In genomic region chr5:131795128-131795719, GRCh38 we compare ENCODE assay signal across 8 cellular contexts. TPM values are rescaled to one million over a fixed set of nuclear protein-coding genes. Genes with fewer than 3 reads are reported as not detected.
DNase-seq lines count a peak whose midpoint lies in the region; ATAC-seq and TF ChIP-seq lines count a peak whose summit lies in the region.

No MANE protein-coding gene starts in this region.

- POLR2A ChIA-PET in CD4-positive, alpha-beta T cell (lab: Charles Lee) = interaction anchor here (0.7 kb wide), 1 partner anchor 199 kb away, joined by 3 read pairs; no protein-coding TSS in a partner anchor

- H3K79me2 ChIP-seq in MM.1S (ENCODE audit: low read length) (peaks cover 65% of the 10 kb centered on the region), neural progenitor cell (ENCODE audit: low read depth) (peaks cover 62% of the 10 kb centered on the region)

- ATAC-seq in CD4-positive, alpha-beta T cell (ENCODE audit: poor library complexity) = no peak
- ATAC-seq in GM18907 (IDR thresholded peaks at IDR 0.05; ENCODE audit: unreplicated experiment) (no peak), GM18505 (IDR thresholded peaks at IDR 0.05; ENCODE audit: unreplicated experiment) (no peak)

- no peaks in the 10 kb centered on the region for H3F3A ChIP-seq in MM.1S (ENCODE audit: insufficient read depth, low read length)
- peaks cover 19% of the 10 kb centered on the region for H3F3A ChIP-seq in neural progenitor cell (ENCODE audit: low read depth)

- H4K20me1 ChIP-seq in MM.1S (ENCODE audit: insufficient read depth, low read length) (no peaks in the 10 kb centered on the region; the same call in 1 of the 2 replicates), neural progenitor cell (ENCODE audit: low read depth) (peaks cover 56% of the 10 kb centered on the region)

- DNase-seq in CD4-positive, alpha-beta T cell = no peak
- no peak for DNase-seq in MM.1S
- no peak for DNase-seq in choroid plexus epithelial cell (ENCODE audit: low read depth)
- no peak for DNase-seq in neural progenitor cell (ENCODE audit: low spot score)
- DNase-seq in medulla oblongata (ENCODE audit: extremely low spot score) = no peak
- DNase-seq in NCI-H128 (lab: John Stamatoyannopoulos, UW; ENCODE audit: unreplicated experiment) = no peak

- H3K36me3 Mint-ChIP-seq in CD4-positive, alpha-beta T cell (ENCODE audit: low read depth) = peaks cover 18% of the 10 kb centered on the region
- H3K36me3 Mint-ChIP-seq in neural progenitor cell = peaks cover 3% of the 10 kb centered on the region

- H3K36me3 ChIP-seq in MM.1S (replicated peaks; ENCODE audit: insufficient read depth, low read length) (no peaks in the 10 kb centered on the region), neural progenitor cell (no peaks in the 10 kb centered on the region)

- H2AFZ ChIP-seq in MM.1S (ENCODE audit: low read length) = no peak overlapping the region
- H2AFZ ChIP-seq in neural progenitor cell (replicated peaks) = no peak overlapping the region

- no peaks in the 10 kb centered on the region for H3K27me3 ChIP-seq in CD4-positive, alpha-beta T cell (ENCODE audit: control insufficient read depth, insufficient read depth, low read length)
- no peaks in the 10 kb centered on the region for H3K27me3 ChIP-seq in MM.1S (replicated peaks; ENCODE audit: insufficient read depth, low read length)
- peaks cover 34% of the 10 kb centered on the region for H3K27me3 ChIP-seq in neural progenitor cell

- no peaks in the 10 kb centered on the region for H3K9me2 ChIP-seq in MM.1S (replicated peaks; ENCODE audit: insufficient read depth, low read length)

- no peaks in the 10 kb centered on the region for H3K9me3 ChIP-seq in CD4-positive, alpha-beta T cell (ENCODE audit: control insufficient read depth, low read length)
- H3K9me3 ChIP-seq in MM.1S (replicated peaks; ENCODE audit: insufficient read depth, low read length) (no peaks in the 10 kb centered on the region), neural progenitor cell (ENCODE audit: low read depth) (no peaks in the 10 kb centered on the region)

- intact Hi-C loops in CD4-positive, alpha-beta T cell (cut with DNase I, micrococcal nuclease) = loop anchor here in 1 of 2 experiments (5.0 kb wide), 1 partner anchor 623 kb away; the partner anchor contains the start of gene LYRM7

- H3K27ac ChIP-seq in CD4-positive, alpha-beta T cell (ENCODE audit: low read depth, low read length) = no peak overlapping the region
- H3K27ac ChIP-seq in MM.1S (ENCODE audit: low read length) (no peak overlapping the region), neural progenitor cell (no peak overlapping the region)

- CTCF ChIA-PET in CD4-positive, alpha-beta T cell (lab: Charles Lee) = no interaction called here

- no peaks in the 10 kb centered on the region for H3K9me3 Mint-ChIP-seq in CD4-positive, alpha-beta T cell
- H3K9me3 Mint-ChIP-seq in neural progenitor cell = no peaks in the 10 kb centered on the region

- peak overlapping the region; percentile 98 for H3K4me3 Mint-ChIP-seq in CD4-positive, alpha-beta T cell
- H3K4me3 Mint-ChIP-seq in neural progenitor cell = peak overlapping the region; percentile 98

- H3K9ac ChIP-seq in MM.1S (ENCODE audit: low read length) (no peak overlapping the region), neural progenitor cell (no peak overlapping the region)

- no peak for TF ChIP-seq POLR2A in GM18505 (IDR thresholded peaks at IDR 0.05; ENCODE audit: borderline replicate concordance, extremely low read depth, insufficient read depth, insufficient read length)

- no peak for TF ChIP-seq CTCF in CD4-positive, alpha-beta T cell (IDR thresholded peaks at IDR 0.05)
- TF ChIP-seq CTCF in MM.1S (IDR thresholded peaks at IDR 0.05; ENCODE audit: low read length) (no peak), choroid plexus epithelial cell (conservative IDR thresholded peaks at IDR 0.05; ENCODE audit: low read depth, low read length) (no peak), neural progenitor cell (IDR thresholded peaks at IDR 0.05) (no peak)

- peaks cover 62% of the 10 kb centered on the region for H3K4me1 Mint-ChIP-seq in CD4-positive, alpha-beta T cell (ENCODE audit: low read depth)
- H3K4me1 Mint-ChIP-seq in neural progenitor cell = peaks cover 26% of the 10 kb centered on the region

- no peaks in the 10 kb centered on the region for H3K27me3 Mint-ChIP-seq in CD4-positive, alpha-beta T cell
- H3K27me3 Mint-ChIP-seq in neural progenitor cell (ENCODE audit: insufficient read depth, low read depth) = no peaks in the 10 kb centered on the region

- H3K4me1 ChIP-seq in MM.1S (ENCODE audit: low read length) (peaks cover 17% of the 10 kb centered on the region), neural progenitor cell (peaks cover 15% of the 10 kb centered on the region)

- H3K27ac Mint-ChIP-seq in CD4-positive, alpha-beta T cell = peak overlapping the region; percentile 96
- no peak overlapping the region for H3K27ac Mint-ChIP-seq in neural progenitor cell

- H3K4me2 ChIP-seq in MM.1S (ENCODE audit: low read depth, low read length) = peak overlapping the region; percentile 70
- peak overlapping the region; percentile 92 for H3K4me2 ChIP-seq in neural progenitor cell

- H3K4me3 ChIP-seq in MM.1S (ENCODE audit: low read length) (peak overlapping the region; percentile 92), choroid plexus epithelial cell (ENCODE audit: low read depth, low read length) (peak overlapping the region; percentile 94), neural progenitor cell (peak overlapping the region; percentile 70)

RNA-seq across cellular contexts. Expression of gene FNIP1, which starts 1.6 kb away (rescaled TPM):
- total RNA-seq in CD4-positive, alpha-beta T cell = 10 to 100 TPM; 34.5 to 34.7 TPM
- 26.0 and 44.4 TPM in 2 replicates for total RNA-seq in neural progenitor cell (ENCODE audit: low replicate concordance)
